9 cellular contexts compared by ENCODE assay signal in the genomic region with DNA sequence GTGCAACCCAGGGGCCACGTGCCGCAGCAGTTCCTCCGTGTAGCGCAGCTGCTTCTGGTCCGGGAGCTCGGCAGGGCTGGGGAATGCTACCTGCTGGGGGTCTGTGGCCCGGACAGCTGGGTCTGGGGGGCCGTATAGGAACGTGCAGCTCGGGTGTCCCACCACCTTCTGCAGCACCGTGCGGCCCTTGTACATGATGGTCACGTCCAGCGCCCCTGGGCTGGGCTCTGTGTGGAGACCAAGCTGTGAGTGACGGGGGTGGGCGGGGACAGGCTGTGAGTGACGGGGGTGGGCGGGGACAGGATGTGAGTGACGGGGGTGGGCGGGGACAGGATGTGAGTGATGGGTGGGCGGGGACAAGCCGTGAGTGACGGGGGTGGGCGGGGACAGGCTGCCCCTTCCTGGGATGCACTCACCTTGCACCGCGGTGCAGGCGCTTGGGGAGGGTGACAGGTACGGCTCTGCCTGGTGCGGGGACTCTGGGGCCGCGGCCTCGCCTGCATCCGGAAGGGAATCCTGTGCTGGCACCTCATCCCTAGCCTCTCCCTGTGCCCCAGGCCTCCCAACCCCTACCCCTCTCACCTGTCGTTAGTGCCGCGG. TPM values are rescaled to one million over a fixed set of nuclear protein-coding genes. Genes with fewer than 3 reads are reported as not detected.
A peak's percentile ranks its signal among the peaks of the same experiment; 100 is the strongest.
DNase-seq lines count a peak whose midpoint lies in the region; ATAC-seq lines count a peak whose summit lies in the region.
"Had no signal": no experiment of that assay in that cellular context is flagged by ENCODE, and none has a peak within 500 bp of the region (broad histone marks: within the 10 kb centered on the region; RNA-seq: fewer than 3 reads in every experiment).

No MANE protein-coding gene starts in this region.

- DNase-seq in DMS153 treated with DMSO at 0.1 percent for 48 hours (lab: John Stamatoyannopoulos, UW; ENCODE audit: unreplicated experiment) (peak; percentile 43), NCI-H187 treated with DMSO at 0.1 percent for 48 hours (lab: John Stamatoyannopoulos, UW) (peak; percentile 10), dermis microvascular lymphatic vessel endothelial cell (ENCODE audit: low read depth in 2 of 2) (peak; percentile 34 to 82), myocyte (ENCODE audit: low read depth) (peak; percentile 36), NCI-H2107 (lab: John Stamatoyannopoulos, UW) (no peak)
- peak; percentile 88 for DNase-seq in activated CD4-positive, alpha-beta T cell treated with anti-CD3 and anti-CD28 coated beads, Interleukin-2, amount 10 ng/mL, durations not matched to agents 24 days and 14 days
- DNase-seq in stimulated activated naive CD8-positive, alpha-beta T cell treated with anti-CD3 and anti-CD28 coated beads, Interleukin-15, Interleukin-2, amounts not matched to agents 100 U/mL and 50 U/mL, for 24 hours: peak; percentile 85

- intact Hi-C loops in activated CD4-positive, alpha-beta T cell treated with anti-CD3 and anti-CD28 coated beads, Interleukin-2, amount 10 ng/mL, durations not matched to agents 24 days and 14 days (cut with micrococcal nuclease): no loop called here

- peak overlapping the region; percentile 89 for H3K4me3 Mint-ChIP-seq in activated CD4-positive, alpha-beta T cell treated with anti-CD3 and anti-CD28 coated beads, Interleukin-2, amount 10 ng/mL, durations not matched to agents 24 days and 14 days

- peak; percentile 7 for ATAC-seq in stimulated activated naive CD8-positive, alpha-beta T cell treated with anti-CD3 and anti-CD28 coated beads, Interleukin-15, Interleukin-2, amounts not matched to agents 100 U/mL and 50 U/mL, for 24 hours
- ATAC-seq in HG02852 (IDR thresholded peaks at IDR 0.05; ENCODE audit: unreplicated experiment): no peak

- peak overlapping the region; percentile 81 for H3K27ac Mint-ChIP-seq in activated CD4-positive, alpha-beta T cell treated with anti-CD3 and anti-CD28 coated beads, Interleukin-2, amount 10 ng/mL, durations not matched to agents 24 days and 14 days

- peaks cover 20% of the 10 kb centered on the region for H3K4me1 Mint-ChIP-seq in activated CD4-positive, alpha-beta T cell treated with anti-CD3 and anti-CD28 coated beads, Interleukin-2, amount 10 ng/mL, durations not matched to agents 24 days and 14 days

- H3K36me3 Mint-ChIP-seq in activated CD4-positive, alpha-beta T cell treated with anti-CD3 and anti-CD28 coated beads, Interleukin-2, amount 10 ng/mL, durations not matched to agents 24 days and 14 days (ENCODE audit: low read depth): peaks cover 31% of the 10 kb centered on the region

- H3K9me3 Mint-ChIP-seq in activated CD4-positive, alpha-beta T cell treated with anti-CD3 and anti-CD28 coated beads, Interleukin-2, amount 10 ng/mL, durations not matched to agents 24 days and 14 days: no peaks in the 10 kb centered on the region

- H3K27me3 Mint-ChIP-seq in activated CD4-positive, alpha-beta T cell treated with anti-CD3 and anti-CD28 coated beads, Interleukin-2, amount 10 ng/mL, durations not matched to agents 24 days and 14 days: no peaks in the 10 kb centered on the region

RNA-seq across cellular contexts. Expression of gene IRF7, which starts 2.3 kb away (rescaled TPM):
- total RNA-seq in activated CD4-positive, alpha-beta T cell treated with anti-CD3 and anti-CD28 coated beads, Interleukin-2, amount 10 ng/mL, durations not matched to agents 24 days and 14 days: 42.8 and 45.3 TPM in 2 replicates
- total RNA-seq in dermis microvascular lymphatic vessel endothelial cell (6.7 and 16.2 TPM in 2 replicates), myocyte (25.1 and 29.3 TPM in 2 replicates)
- polyA plus RNA-seq in myocyte (2012): 32.3 TPM

RNA-seq across cellular contexts. Expression of gene CDHR5, which starts 11.3 kb away (rescaled TPM):
- not detected in 2 replicates for total RNA-seq in activated CD4-positive, alpha-beta T cell treated with anti-CD3 and anti-CD28 coated beads, Interleukin-2, amount 10 ng/mL, durations not matched to agents 24 days and 14 days
- not detected in 2 replicates for total RNA-seq in dermis microvascular lymphatic vessel endothelial cell
- total RNA-seq in myocyte: not detected in 2 replicates
- polyA plus RNA-seq in myocyte (2012): 0.83 TPM

RNA-seq across cellular contexts. Expression of gene SCT, which starts 13.5 kb away (rescaled TPM):
- not detected in 2 replicates for total RNA-seq in activated CD4-positive, alpha-beta T cell treated with anti-CD3 and anti-CD28 coated beads, Interleukin-2, amount 10 ng/mL, durations not matched to agents 24 days and 14 days
- total RNA-seq in dermis microvascular lymphatic vessel endothelial cell: not detected in 2 replicates
- not detected in 2 replicates for total RNA-seq in myocyte
- 0.40 TPM for polyA plus RNA-seq in myocyte (2012)
- total RNA-seq: mononuclear cell had no signal

RNA-seq across cellular contexts. Expression of gene DRD4, which starts 23.6 kb away (rescaled TPM):
- 0.14 and 0.28 TPM in 2 replicates for total RNA-seq in activated CD4-positive, alpha-beta T cell treated with anti-CD3 and anti-CD28 coated beads, Interleukin-2, amount 10 ng/mL, durations not matched to agents 24 days and 14 days
- total RNA-seq in dermis microvascular lymphatic vessel endothelial cell: under 0.01 TPM in 1 of 2 replicates, not detected in the other
- not detected in 2 replicates for total RNA-seq in myocyte
- polyA plus RNA-seq in myocyte (2012): 0.72 TPM

RNA-seq across cellular contexts. Expression of gene PHRF1, which starts 37.2 kb away (rescaled TPM):
- 54.8 and 57.4 TPM in 2 replicates for total RNA-seq in activated CD4-positive, alpha-beta T cell treated with anti-CD3 and anti-CD28 coated beads, Interleukin-2, amount 10 ng/mL, durations not matched to agents 24 days and 14 days
- total RNA-seq in dermis microvascular lymphatic vessel endothelial cell: 16.8 and 23.8 TPM in 2 replicates
- 27.7 and 31.2 TPM in 2 replicates for total RNA-seq in myocyte
- polyA plus RNA-seq in myocyte (2012): 19.6 TPM
